ENCODE assay signal across 12 cellular contexts in genomic region chr10:97575101-97575668, GRCh38. TPM values are rescaled to one million over a fixed set of nuclear protein-coding genes. Genes with fewer than 3 reads are reported as not detected.
DNase-seq lines count a peak whose midpoint lies in the region; ATAC-seq and TF ChIP-seq lines count a peak whose summit lies in the region.
"Had no signal": no experiment of that assay in that cellular context is flagged by ENCODE, and none has a peak within 500 bp of the region (broad histone marks: within the 10 kb centered on the region; RNA-seq: fewer than 3 reads in every experiment).

No MANE protein-coding gene starts in this region.

- no peaks in the 10 kb centered on the region for H3K36me3 Mint-ChIP-seq in endodermal cell (ENCODE audit: low read depth)

- H3K27ac ChIP-seq in cardiac muscle cell: peak overlapping the region; percentile 73
- H3K27ac ChIP-seq in endodermal cell (ENCODE audit: low read depth, low read length): no peak overlapping the region
- peak overlapping the region; percentile 84 for H3K27ac ChIP-seq in mesodermal cell (ENCODE audit: low read depth, low read length, severe bottlenecking)
- H3K27ac ChIP-seq: WERI-Rb-1 had no signal

- H3K9ac ChIP-seq in endodermal cell (ENCODE audit: extremely low read depth, low read length, poor library complexity, severe bottlenecking): no peak overlapping the region

- no peak overlapping the region for H3K4me3 ChIP-seq in cardiac muscle cell
- no peak overlapping the region for H3K4me3 ChIP-seq in endodermal cell (ENCODE audit: low read length)
- H3K4me3 ChIP-seq in mesodermal cell (ENCODE audit: extremely low read depth, insufficient read depth, low read length, poor library complexity, severe bottlenecking): no peak overlapping the region
- H3K4me3 ChIP-seq: skin epidermis, transverse colon had no signal

- H3K36me3 ChIP-seq in cardiac muscle cell (no peaks in the 10 kb centered on the region), endodermal cell (ENCODE audit: control insufficient read depth, insufficient read depth, low read length) (no peaks in the 10 kb centered on the region), mesodermal cell (ENCODE audit: control insufficient read depth, insufficient read depth, low read length) (peaks cover 7% of the 10 kb centered on the region)
- H3K36me3 ChIP-seq: transverse colon, WERI-Rb-1 had no signal

- H3K9me3 Mint-ChIP-seq in endodermal cell: no peaks in the 10 kb centered on the region

- no peak for TF ChIP-seq CTCF in cardiac muscle cell (IDR thresholded peaks at IDR 0.05; ENCODE audit: low read depth, low read length)
- no peak for TF ChIP-seq CTCF in endodermal cell (conservative IDR thresholded peaks at IDR 0.05)

- H3K9me3 ChIP-seq in cardiac muscle cell (ENCODE audit: low read depth) (no peaks in the 10 kb centered on the region), endodermal cell (ENCODE audit: control insufficient read depth, low read length) (no peaks in the 10 kb centered on the region), mesodermal cell (ENCODE audit: control insufficient read depth, low read length) (no peaks in the 10 kb centered on the region)
- H3K9me3 ChIP-seq: transverse colon had no signal

- WGBS in endodermal cell (ENCODE audit: insufficient coverage in 1 of 2, insufficient read length in 1 of 2), 2 experiments: 87 to 96% methylated on average over 6 of the region's 6 CpGs
- WGBS in mesodermal cell (ENCODE audit: insufficient coverage in 2 of 2), 2 experiments: 92 to 94% methylated on average over 5 of the region's 6 CpGs

- H3K27me3 ChIP-seq in cardiac muscle cell (no peaks in the 10 kb centered on the region), endodermal cell (ENCODE audit: control insufficient read depth, insufficient read depth, low read length, poor library complexity, severe bottlenecking) (no peaks in the 10 kb centered on the region)
- H3K27me3 ChIP-seq: transverse colon had no signal

- no peak for DNase-seq in cardiac muscle cell (ENCODE audit: low read depth in 1 of 2, low spot score in 1 of 2)
- no peak for DNase-seq in cardiac septum (ENCODE audit: low spot score)
- no peak for DNase-seq in endodermal cell
- no peak for DNase-seq in activated CD4-positive, CD25-positive, alpha-beta regulatory T cell treated with anti-CD3 and anti-CD28 coated beads, Interleukin-2, amount 50 U/mL, for 72 hours
- DNase-seq in NCI-H510A (lab: John Stamatoyannopoulos, UW): no peak
- DNase-seq in DMS153 (lab: John Stamatoyannopoulos, UW): no peak
- DNase-seq: NCI-H524 treated with DMSO at 0.1 percent for 48 hours, WERI-Rb-1 had no signal

- H3K4me1 ChIP-seq in cardiac muscle cell (ENCODE audit: low read depth): peaks cover 6% of the 10 kb centered on the region
- H3K4me1 ChIP-seq in endodermal cell (ENCODE audit: control insufficient read depth, insufficient read depth, low read length): no peaks in the 10 kb centered on the region
- peaks cover 22% of the 10 kb centered on the region for H3K4me1 ChIP-seq in mesodermal cell (ENCODE audit: control insufficient read depth, insufficient read depth, low read length, poor library complexity, severe bottlenecking)

- no peaks in the 10 kb centered on the region for H3K27me3 Mint-ChIP-seq in endodermal cell (ENCODE audit: insufficient read depth)

- intact Hi-C loops in cardiac septum (cut with DNase I): no loop called here

- no peak overlapping the region for H3K4me3 Mint-ChIP-seq in endodermal cell

- H3K27ac Mint-ChIP-seq in endodermal cell: peak overlapping the region; percentile 35

- no peak for ATAC-seq in HG02642 (IDR thresholded peaks at IDR 0.05; ENCODE audit: poor library complexity, unreplicated experiment)

- H3K4me1 Mint-ChIP-seq in endodermal cell: no peaks in the 10 kb centered on the region

RNA-seq across cellular contexts. Expression of gene ANKRD2, which starts 2.6 kb away (rescaled TPM):
- total RNA-seq in cardiac muscle cell (not detected in 2 replicates), cardiac septum (138 TPM), endodermal cell (not detected)
- not detected in 2 replicates for polyA plus RNA-seq in cardiac muscle cell
- not detected for polyA plus RNA-seq in endodermal cell (2013, experiment 1 of 2)
- not detected for polyA plus RNA-seq in endodermal cell (2013, experiment 2 of 2)
- polyA plus RNA-seq in mesodermal cell (2013, experiment 1 of 2): not detected
- polyA plus RNA-seq in mesodermal cell (2013, experiment 2 of 2): not detected
- total RNA-seq: transverse colon had no signal

RNA-seq across cellular contexts. Expression of gene HOGA1, which starts 9.0 kb away (rescaled TPM):
- total RNA-seq in cardiac muscle cell (2.1 and 3.8 TPM in 2 replicates), cardiac septum (20.4 TPM), endodermal cell (1 to 10 TPM in 1 of 2 donors, under 1 TPM in 1; 0.15 to 1.7 TPM)
- polyA plus RNA-seq in cardiac muscle cell: 2.1 and 5.3 TPM in 2 replicates
- polyA plus RNA-seq in endodermal cell (2013, experiment 1 of 2): 1.00 TPM
- 0.70 TPM for polyA plus RNA-seq in endodermal cell (2013, experiment 2 of 2)
- polyA plus RNA-seq in mesodermal cell (2013, experiment 1 of 2): 0.74 TPM
- polyA plus RNA-seq in mesodermal cell (2013, experiment 2 of 2): 1.3 TPM
- total RNA-seq: transverse colon had no signal

RNA-seq across cellular contexts. Expression of gene C10orf62, which starts 14.3 kb away (rescaled TPM):
- 0.25 and 0.30 TPM in 2 replicates for total RNA-seq in cardiac muscle cell
- not detected in 2 replicates for polyA plus RNA-seq in cardiac muscle cell
- total RNA-seq in cardiac septum: 0.51 TPM
- total RNA-seq in endodermal cell: not detected
- polyA plus RNA-seq in endodermal cell (2013, experiment 1 of 2): not detected
- not detected for polyA plus RNA-seq in endodermal cell (2013, experiment 2 of 2)
- polyA plus RNA-seq in mesodermal cell (2013, experiment 1 of 2): not detected
- polyA plus RNA-seq in mesodermal cell (2013, experiment 2 of 2): not detected
- total RNA-seq: transverse colon had no signal

RNA-seq across cellular contexts. Expression of gene MORN4, which starts 58.1 kb away (rescaled TPM):
- 16.8 and 18.7 TPM in 2 replicates for total RNA-seq in cardiac muscle cell
- polyA plus RNA-seq in cardiac muscle cell: 48.1 and 61.4 TPM in 2 replicates
- total RNA-seq in cardiac septum: 17.7 TPM
- 10 to 100 TPM; 19.0 to 21.3 TPM for total RNA-seq in endodermal cell
- 27.5 TPM for polyA plus RNA-seq in endodermal cell (2013, experiment 1 of 2)
- 26.4 TPM for polyA plus RNA-seq in endodermal cell (2013, experiment 2 of 2)
- polyA plus RNA-seq in mesodermal cell (2013, experiment 1 of 2): 17.3 TPM
- 15.0 TPM for polyA plus RNA-seq in mesodermal cell (2013, experiment 2 of 2)

Comparison
In these comparisons a context has a peak if more than half of its experiments do, and no peak if none do; other contexts are left out.
1. RNA of gene ANKRD2, which starts 2.6 kb away (total RNA-seq): 138 TPM in cardiac septum (single experiment); not detected in cardiac muscle cell and not detected in endodermal cell; every median in the first group is over 100 times any median in the second.